Comparison of ENCODE assay signal across 8 cellular contexts in genomic region chr1:154325583-154326545, GRCh38. TPM values are rescaled to one million over a fixed set of nuclear protein-coding genes. Genes with fewer than 3 reads are reported as not detected.
A peak's percentile ranks its signal among the peaks of the same experiment; 100 is the strongest.
DNase-seq lines count a peak whose midpoint lies in the region; ATAC-seq and TF ChIP-seq lines count a peak whose summit lies in the region.

No MANE protein-coding gene starts in this region.

- no peaks in the 10 kb centered on the region for H3K9me3 ChIP-seq in breast epithelium

- DNase-seq in DMS 273 treated with DMSO at 0.1 percent for 48 hours (lab: John Stamatoyannopoulos, UW): peak; percentile 67
- DNase-seq in HFF-Myc (ENCODE audit: extremely low read depth, low read depth): peak; percentile 56
- DNase-seq in RWPE1 (ENCODE audit: low spot score): peak; percentile 58
- DNase-seq in breast epithelium (ENCODE audit: low spot score in 2 of 2): no peak
- peak; percentile 72 for DNase-seq in renal cortical epithelial cell (ENCODE audit: low read depth)

- CTCF ChIA-PET in RWPE1 (lab: Yijun Ruan, JAX): interaction anchor here (0.5 to 3.4 kb wide), 9 partner anchors 10 to 1049 kb away, joined by 3 to 29 read pairs (median 4); no protein-coding TSS in a partner anchor

- no peak for ATAC-seq in HG02970 (IDR thresholded peaks at IDR 0.05; ENCODE audit: low FRiP score, unreplicated experiment)
- no peak for ATAC-seq in HG03135 (IDR thresholded peaks at IDR 0.05; ENCODE audit: unreplicated experiment)

- POLR2A ChIA-PET in RWPE1 (lab: Yijun Ruan, JAX; ENCODE audit: low non-redundant PET): no interaction called here

- H3K4me3 ChIP-seq in HFF-Myc (replicated peaks; ENCODE audit: low read depth, low read length): peak overlapping the region; percentile 86
- H3K4me3 ChIP-seq in breast epithelium: peak overlapping the region; percentile 68 to 79 (median 74)
- peak overlapping the region; percentile 69 for H3K4me3 ChIP-seq in iPS-11a (ENCODE audit: low read depth, low read length)

- peak overlapping the region; percentile 99 for H3K27ac ChIP-seq in RWPE1
- H3K27ac ChIP-seq in breast epithelium: peak overlapping the region; percentile 83 to 86

- TF ChIP-seq CTCF in HFF-Myc (IDR thresholded peaks at IDR 0.05; ENCODE audit: low read depth, low read length, missing control alignments) (peak; percentile 79), RWPE1 (conservative IDR thresholded peaks at IDR 0.05; ENCODE audit: low read depth) (peak; percentile 71), breast epithelium (IDR thresholded peaks at IDR 0.05) (peak; percentile 47 to 63 (median 59))

- H3K27me3 ChIP-seq in breast epithelium: no peaks in the 10 kb centered on the region

- TF ChIP-seq POLR2A in breast epithelium (IDR thresholded peaks at IDR 0.05): no peak

- no peaks in the 10 kb centered on the region for H3K36me3 ChIP-seq in breast epithelium

- H3K4me1 ChIP-seq in breast epithelium: peaks cover 0 to 20% of the 10 kb centered on the region in 2 donors

- intact Hi-C loops in breast epithelium (cut with DNase I; ENCODE audit: low total_unique reads): no loop called here

RNA-seq across cellular contexts. Expression of gene ATP8B2, which starts 0.5 kb away (rescaled TPM):
- 10 to 100 TPM; 34.5 to 64.8 (median 61.3) TPM for total RNA-seq in breast epithelium
- total RNA-seq in renal cortical epithelial cell: 46.3 and 58.7 TPM in 2 replicates

RNA-seq across cellular contexts. Expression of gene AQP10, which starts 5.0 kb away (rescaled TPM):
- total RNA-seq in breast epithelium (under 1 TPM in 1 of 3 donors, not detected in 2; 0.44 TPM), renal cortical epithelial cell (not detected in 2 replicates)

RNA-seq across cellular contexts. Expression of gene HAX1, which starts 53.4 kb away (rescaled TPM):
- 100 to 1,000 TPM; 108 to 125 (median 120) TPM for total RNA-seq in breast epithelium
- 46.1 and 132 TPM in 2 replicates for total RNA-seq in renal cortical epithelial cell

Comparison
In these comparisons a context has a peak if more than half of its experiments do, and no peak if none do; other contexts are left out.
1. DNase-seq: peak in DMS 273 treated with DMSO at 0.1 percent for 48 hours (single experiment), HFF-Myc (single experiment), RWPE1 (single experiment) and renal cortical epithelial cell (single experiment); none in breast epithelium (0 of 2).
2. Peak in every context shown above with its lines, with median percentiles within 50 percentile points of each other: H3K4me3 ChIP-seq and CTCF ChIP-seq.